In the genomic region with DNA sequence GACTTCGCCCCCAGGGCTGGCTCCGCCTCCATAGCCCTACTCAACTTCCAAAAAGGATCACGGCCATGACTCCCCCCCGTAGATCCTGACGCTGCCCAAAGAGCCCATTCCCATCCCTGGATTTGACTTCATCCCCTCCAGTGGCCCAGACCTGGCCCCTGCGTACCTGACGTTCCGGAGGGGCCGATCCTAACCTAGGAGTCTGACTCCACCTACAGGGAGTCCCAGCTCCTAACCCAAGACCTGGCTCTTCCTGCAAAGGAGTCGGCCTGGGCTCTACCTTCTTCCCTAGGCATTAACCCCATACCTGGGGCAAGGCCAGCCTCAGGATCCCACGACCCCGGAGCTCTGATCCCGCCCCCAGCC, we compare ENCODE assay signal across 1 cellular context.
TF ChIP-seq lines count a peak whose summit lies in the region.

No MANE protein-coding gene starts in this region.

TF ChIP-seq in IMR-90, 13 proteins besides CTCF, POLR2A, EP300 and RAD21:
- TF ChIP-seq CEBPB (IDR thresholded peaks at IDR 0.05; ENCODE audit: low read depth, low read length) (no peak), CHD1 (IDR thresholded peaks at IDR 0.05; ENCODE audit: low read depth, low read length) (no peak), MXI1 (IDR thresholded peaks at IDR 0.05; ENCODE audit: borderline replicate concordance, low read depth, low read length) (no peak), FOS (IDR thresholded peaks at IDR 0.05; ENCODE audit: low read depth, low read length) (no peak), RFX5 (IDR thresholded peaks at IDR 0.05; ENCODE audit: low read depth, low read length) (no peak), RCOR1 (IDR thresholded peaks at IDR 0.05; ENCODE audit: insufficient replicate concordance, low read length) (no peak), SMC3 (IDR thresholded peaks at IDR 0.05; ENCODE audit: low read depth, low read length) (no peak), MAFK (IDR thresholded peaks at IDR 0.05; ENCODE audit: low read depth, low read length) (no peak), NFE2L2 (IDR thresholded peaks at IDR 0.05; ENCODE audit: low read depth, low read length) (no peak), MAZ (IDR thresholded peaks at IDR 0.05; ENCODE audit: borderline replicate concordance, low read depth, low read length) (no peak), BHLHE40 (IDR thresholded peaks at IDR 0.05; ENCODE audit: low read depth, low read length) (no peak)
- TF ChIP-seq, protein P1, sequence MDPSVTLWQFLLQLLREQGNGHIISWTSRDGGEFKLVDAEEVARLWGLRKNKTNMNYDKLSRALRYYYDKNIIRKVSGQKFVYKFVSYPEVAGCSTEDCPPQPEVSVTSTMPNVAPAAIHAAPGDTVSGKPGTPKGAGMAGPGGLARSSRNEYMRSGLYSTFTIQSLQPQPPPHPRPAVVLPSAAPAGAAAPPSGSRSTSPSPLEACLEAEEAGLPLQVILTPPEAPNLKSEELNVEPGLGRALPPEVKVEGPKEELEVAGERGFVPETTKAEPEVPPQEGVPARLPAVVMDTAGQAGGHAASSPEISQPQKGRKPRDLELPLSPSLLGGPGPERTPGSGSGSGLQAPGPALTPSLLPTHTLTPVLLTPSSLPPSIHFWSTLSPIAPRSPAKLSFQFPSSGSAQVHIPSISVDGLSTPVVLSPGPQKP (IDR thresholded peaks at IDR 0.05; ENCODE audit: borderline replicate concordance, low read depth, low read length) = no peak
- TF ChIP-seq, protein P2, sequence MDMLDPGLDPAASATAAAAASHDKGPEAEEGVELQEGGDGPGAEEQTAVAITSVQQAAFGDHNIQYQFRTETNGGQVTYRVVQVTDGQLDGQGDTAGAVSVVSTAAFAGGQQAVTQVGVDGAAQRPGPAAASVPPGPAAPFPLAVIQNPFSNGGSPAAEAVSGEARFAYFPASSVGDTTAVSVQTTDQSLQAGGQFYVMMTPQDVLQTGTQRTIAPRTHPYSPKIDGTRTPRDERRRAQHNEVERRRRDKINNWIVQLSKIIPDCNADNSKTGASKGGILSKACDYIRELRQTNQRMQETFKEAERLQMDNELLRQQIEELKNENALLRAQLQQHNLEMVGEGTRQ (IDR thresholded peaks at IDR 0.05; ENCODE audit: low read depth, low read length) = no peak
TF ChIP-seq in IMR-90: peak in this region for 0.
